1 cellular context compared by ENCODE assay signal in the genomic region with DNA sequence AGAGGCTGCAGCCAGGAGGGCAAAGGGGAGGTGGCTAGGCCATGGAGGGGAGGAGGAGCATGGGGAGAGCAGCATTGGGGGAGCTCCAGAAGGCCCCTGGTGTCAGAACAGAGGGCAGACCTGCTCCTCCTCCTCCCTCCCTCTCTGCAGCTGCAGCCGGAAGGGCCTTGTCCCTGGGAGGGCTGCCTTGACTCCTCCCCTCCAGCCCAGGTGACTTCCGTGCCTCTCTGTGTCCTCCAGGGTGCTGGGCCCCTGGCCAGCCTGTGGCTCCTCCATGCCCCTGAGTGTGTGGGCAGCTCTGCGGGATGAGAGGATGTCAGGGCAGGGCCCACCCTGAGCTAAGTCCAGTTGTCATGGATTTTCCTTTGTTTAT.
TF ChIP-seq lines count a peak whose summit lies in the region.

No MANE protein-coding gene starts in this region.

TF ChIP-seq in GM23338, 12 proteins besides CTCF, POLR2A, EP300 and RAD21 (continued from another document):
- TF ChIP-seq ZNF462 (CRISPR knock-in tag; IDR thresholded peaks at IDR 0.05): no peak
- TF ChIP-seq STAT1 (IDR thresholded peaks at IDR 0.05; ENCODE audit: unreplicated experiment): no peak
- no peak for TF ChIP-seq JUNB (IDR thresholded peaks at IDR 0.05; ENCODE audit: unreplicated experiment)
- TF ChIP-seq ZNF114 (CRISPR knock-in tag; IDR thresholded peaks at IDR 0.05): no peak
TF ChIP-seq in GM23338: peak in this region for 0.
